20 cellular contexts compared by ENCODE assay signal in genomic region chr22:40123387-40123786, GRCh38. TPM values are rescaled to one million over a fixed set of nuclear protein-coding genes. Genes with fewer than 3 reads are reported as not detected.
DNase-seq lines count a peak whose midpoint lies in the region; ATAC-seq and TF ChIP-seq lines count a peak whose summit lies in the region.
"Had no signal": no experiment of that assay in that cellular context is flagged by ENCODE, and none has a peak within 500 bp of the region (broad histone marks: within the 10 kb centered on the region; RNA-seq: fewer than 3 reads in every experiment).

No MANE protein-coding gene starts in this region.

- H3K9ac ChIP-seq in trophoblast cell (ENCODE audit: low read length): no peak overlapping the region

- no peak overlapping the region for H3K14ac ChIP-seq in trophoblast cell (ENCODE audit: low read length)

- H4K8ac ChIP-seq in trophoblast cell (ENCODE audit: low read depth, low read length): no peak overlapping the region

- H3K4me2 ChIP-seq in trophoblast cell (ENCODE audit: low read length): no peak overlapping the region

- peaks cover 12% of the 10 kb centered on the region for H3K36me3 Mint-ChIP-seq in activated CD4-positive, alpha-beta T cell treated with anti-CD3 and anti-CD28 coated beads for 36 hours (ENCODE audit: low read depth)
- peaks cover 21% of the 10 kb centered on the region for H3K36me3 Mint-ChIP-seq in activated CD4-positive, alpha-beta T cell treated with anti-CD3 and anti-CD28 coated beads, Interleukin-2, amount 10 ng/mL, durations not matched to agents 24 days and 14 days (ENCODE audit: low read depth)
- H3K36me3 Mint-ChIP-seq in glutamatergic neuron (ENCODE audit: unreplicated experiment): no peaks in the 10 kb centered on the region

- POLR2A ChIA-PET in activated CD4-positive, alpha-beta T cell treated with anti-CD3 and anti-CD28 coated beads for 36 hours (lab: Charles Lee): interaction anchor here (0.9 kb wide), 1 partner anchor 161 kb away, joined by 4 read pairs; no protein-coding TSS in a partner anchor

- peak; percentile 42 for ATAC-seq in activated CD4-positive, alpha-beta T cell treated with anti-CD3 and anti-CD28 coated beads for 36 hours
- ATAC-seq in psoas muscle: no peak
- ATAC-seq: gastrocnemius medialis; stimulated activated naive CD8-positive, alpha-beta T cell treated with anti-CD3 and anti-CD28 coated beads, Interleukin-15, Interleukin-2, amounts not matched to agents 100 U/mL and 50 U/mL, for 24 hours; upper lobe of right lung had no signal

- no peak overlapping the region for H4K12ac ChIP-seq in trophoblast cell (ENCODE audit: low read depth, low read length)

- H4K91ac ChIP-seq in trophoblast cell (ENCODE audit: low read depth, low read length): no peak overlapping the region

- intact Hi-C loops in activated CD4-positive, alpha-beta T cell treated with anti-CD3 and anti-CD28 coated beads for 36 hours (cut with DNase I, micrococcal nuclease): no loop called here
- intact Hi-C loops in activated CD4-positive, alpha-beta T cell treated with anti-CD3 and anti-CD28 coated beads, Interleukin-2, amount 10 ng/mL, durations not matched to agents 24 days and 14 days (cut with micrococcal nuclease): no loop called here
- intact Hi-C loops in psoas muscle (cut with DNase I): no loop called here

- H2BK120ac ChIP-seq in trophoblast cell (ENCODE audit: insufficient read depth, low read length, poor library complexity): no peak overlapping the region

- peak overlapping the region; percentile 44 for H3K27ac Mint-ChIP-seq in activated CD4-positive, alpha-beta T cell treated with anti-CD3 and anti-CD28 coated beads for 36 hours
- H3K27ac Mint-ChIP-seq in activated CD4-positive, alpha-beta T cell treated with anti-CD3 and anti-CD28 coated beads, Interleukin-2, amount 10 ng/mL, durations not matched to agents 24 days and 14 days: no peak overlapping the region
- no peak overlapping the region for H3K27ac Mint-ChIP-seq in glutamatergic neuron (ENCODE audit: unreplicated experiment)
- H3K27ac Mint-ChIP-seq: nephron progenitor cell had no signal

- no peak overlapping the region for H3K27ac ChIP-seq in trophoblast cell (ENCODE audit: low read depth, low read length)
- H3K27ac ChIP-seq in psoas muscle: no peak overlapping the region
- H3K27ac ChIP-seq: gastrocnemius medialis, upper lobe of right lung, VCaP had no signal

- TF ChIP-seq CTCF in glutamatergic neuron (IDR thresholded peaks at IDR 0.05; ENCODE audit: partially characterized antibody, unreplicated experiment) (no peak), psoas muscle (IDR thresholded peaks at IDR 0.05) (no peak)

- no peaks in the 10 kb centered on the region for H3K9me3 Mint-ChIP-seq in activated CD4-positive, alpha-beta T cell treated with anti-CD3 and anti-CD28 coated beads for 36 hours (ENCODE audit: low read depth)
- no peaks in the 10 kb centered on the region for H3K9me3 Mint-ChIP-seq in activated CD4-positive, alpha-beta T cell treated with anti-CD3 and anti-CD28 coated beads, Interleukin-2, amount 10 ng/mL, durations not matched to agents 24 days and 14 days
- no peaks in the 10 kb centered on the region for H3K9me3 Mint-ChIP-seq in glutamatergic neuron (ENCODE audit: unreplicated experiment)
- H3K9me3 Mint-ChIP-seq: nephron progenitor cell had no signal

- no peak overlapping the region for H2AK5ac ChIP-seq in trophoblast cell (ENCODE audit: low read length)

- H3K27me3 ChIP-seq in trophoblast cell (ENCODE audit: insufficient read depth, low read length) (no peaks in the 10 kb centered on the region), psoas muscle (ENCODE audit: insufficient read depth in 3 of 3, low read length in 2 of 3) (no peaks in the 10 kb centered on the region)
- H3K27me3 ChIP-seq: gastrocnemius medialis, upper lobe of right lung had no signal

- no peak overlapping the region for H2AFZ ChIP-seq in trophoblast cell (ENCODE audit: insufficient read depth, low read length, poor library complexity)

- H3K4me3 ChIP-seq in trophoblast cell (ENCODE audit: low read depth, low read length) (no peak overlapping the region), psoas muscle (no peak overlapping the region)
- H3K4me3 ChIP-seq: gastrocnemius medialis, lung, upper lobe of right lung had no signal

- no peaks in the 10 kb centered on the region for H3K27me3 Mint-ChIP-seq in activated CD4-positive, alpha-beta T cell treated with anti-CD3 and anti-CD28 coated beads for 36 hours
- no peaks in the 10 kb centered on the region for H3K27me3 Mint-ChIP-seq in activated CD4-positive, alpha-beta T cell treated with anti-CD3 and anti-CD28 coated beads, Interleukin-2, amount 10 ng/mL, durations not matched to agents 24 days and 14 days
- H3K27me3 Mint-ChIP-seq in glutamatergic neuron (ENCODE audit: unreplicated experiment): peaks cover 2% of the 10 kb centered on the region

- peaks cover 32% of the 10 kb centered on the region for H3K4me1 Mint-ChIP-seq in activated CD4-positive, alpha-beta T cell treated with anti-CD3 and anti-CD28 coated beads for 36 hours
- H3K4me1 Mint-ChIP-seq in activated CD4-positive, alpha-beta T cell treated with anti-CD3 and anti-CD28 coated beads, Interleukin-2, amount 10 ng/mL, durations not matched to agents 24 days and 14 days: peaks cover 16% of the 10 kb centered on the region
- H3K4me1 Mint-ChIP-seq in glutamatergic neuron (ENCODE audit: low read depth, unreplicated experiment): peaks cover 18% of the 10 kb centered on the region

- H3K18ac ChIP-seq in trophoblast cell (ENCODE audit: low read length): no peak overlapping the region

- H2BK5ac ChIP-seq in trophoblast cell (ENCODE audit: low read depth, low read length, poor library complexity): no peak overlapping the region

- DNase-seq in activated CD4-positive, alpha-beta T cell treated with anti-CD3 and anti-CD28 coated beads for 36 hours: no peak
- no peak for DNase-seq in activated CD4-positive, alpha-beta T cell treated with anti-CD3 and anti-CD28 coated beads, Interleukin-2, amount 10 ng/mL, durations not matched to agents 24 days and 14 days
- DNase-seq in NCI-H69 (lab: John Stamatoyannopoulos, UW): peak; percentile 14
- peak; percentile 48 for DNase-seq in glutamatergic neuron
- peak; percentile 82 to 85 for DNase-seq in trophoblast cell
- DNase-seq in GF-D8 (lab: John Stamatoyannopoulos, UW): no peak
- DNase-seq in psoas muscle: no peak
- DNase-seq in midbrain (lab: John Stamatoyannopoulos, UW): no peak
- DNase-seq: 8988T; anterior cingulate cortex; DMS79 treated with DMSO at 0.1 percent for 48 hours; gastrocnemius medialis; NCI-H2171 treated with DMSO at 0.1 percent for 48 hours; NCI-H748 treated with DMSO at 0.1 percent for 48 hours; nephron progenitor cell; stimulated activated naive CD8-positive, alpha-beta T cell treated with anti-CD3 and anti-CD28 coated beads, Interleukin-15, Interleukin-2, amounts not matched to agents 100 U/mL and 50 U/mL, for 24 hours; SW 1271; upper lobe of right lung had no signal

- H3K9me3 ChIP-seq in trophoblast cell (ENCODE audit: insufficient read depth, low read depth, low read length) (no peaks in the 10 kb centered on the region), psoas muscle (no peaks in the 10 kb centered on the region)
- H3K9me3 ChIP-seq: gastrocnemius medialis, upper lobe of right lung had no signal

- H3K4me1 ChIP-seq in trophoblast cell (ENCODE audit: control insufficient read depth in 1 of 2, insufficient read depth in 2 of 2, low read length in 2 of 2) (no peaks in the 10 kb centered on the region), psoas muscle (peaks cover 35% of the 10 kb centered on the region)
- H3K4me1 ChIP-seq: upper lobe of right lung had no signal

- CTCF ChIA-PET in activated CD4-positive, alpha-beta T cell treated with anti-CD3 and anti-CD28 coated beads for 36 hours (lab: Charles Lee): interaction anchor here (0.6 to 1.2 kb wide), 4 partner anchors 9 to 356 kb away, joined by 3 to 5 read pairs (median 3); no protein-coding TSS in a partner anchor

- H2BK12ac ChIP-seq in trophoblast cell (ENCODE audit: low read length): no peak overlapping the region

- H3K79me1 ChIP-seq in trophoblast cell (ENCODE audit: low read length): no peaks in the 10 kb centered on the region

- H3K36me3 ChIP-seq in trophoblast cell (ENCODE audit: control insufficient read depth in 1 of 2, insufficient read depth in 2 of 2, low read length in 2 of 2) (no peaks in the 10 kb centered on the region), psoas muscle (ENCODE audit: insufficient read depth in 1 of 2, low read depth in 1 of 2) (peaks cover 0 to 22% of the 10 kb centered on the region in 2 donors)

- WGBS in trophoblast cell (ENCODE audit: extremely low coverage, insufficient coverage, insufficient read length): no CpG with 5 or more reads among the region's 3 CpGs
- 53 to 67% (median 66%) methylated on average over 3 of the region's 3 CpGs for WGBS in psoas muscle, 3 donors

- H3K4ac ChIP-seq in trophoblast cell (ENCODE audit: low read depth, low read length): no peak overlapping the region

- no peak overlapping the region for H3K4me3 Mint-ChIP-seq in activated CD4-positive, alpha-beta T cell treated with anti-CD3 and anti-CD28 coated beads for 36 hours
- no peak overlapping the region for H3K4me3 Mint-ChIP-seq in activated CD4-positive, alpha-beta T cell treated with anti-CD3 and anti-CD28 coated beads, Interleukin-2, amount 10 ng/mL, durations not matched to agents 24 days and 14 days
- no peak overlapping the region for H3K4me3 Mint-ChIP-seq in glutamatergic neuron (ENCODE audit: unreplicated experiment)
- H3K4me3 Mint-ChIP-seq: nephron progenitor cell had no signal

- H3K79me2 ChIP-seq in trophoblast cell (ENCODE audit: control insufficient read depth, insufficient read depth, low read length, poor library complexity): no peaks in the 10 kb centered on the region

- H3K23ac ChIP-seq in trophoblast cell (ENCODE audit: low read length): no peak overlapping the region

RNA-seq across cellular contexts. Expression of gene TNRC6B, which starts 54.3 kb away (rescaled TPM):
- total RNA-seq in activated CD4-positive, alpha-beta T cell treated with anti-CD3 and anti-CD28 coated beads for 36 hours: 10 to 100 TPM; 37.3 to 40.3 TPM
- total RNA-seq in activated CD4-positive, alpha-beta T cell treated with anti-CD3 and anti-CD28 coated beads, Interleukin-2, amount 10 ng/mL, durations not matched to agents 24 days and 14 days: 27.3 and 31.3 TPM in 2 replicates
- total RNA-seq in glutamatergic neuron (ENCODE audit: unreplicated experiment) (62.0 TPM), psoas muscle (10 to 100 TPM; 27.9 to 49.4 (median 32.6) TPM)
- 8.2 and 9.3 TPM in 2 replicates for polyA plus RNA-seq in trophoblast cell (2013)
- 10 to 100 TPM in 1 of 3 donors, 1 to 10 TPM in 2; 2.2 to 17.4 (median 2.5) TPM for polyA plus RNA-seq in psoas muscle

Comparison
In these comparisons a context has a peak if more than half of its experiments do, and no peak if none do; other contexts are left out.
1. DNase-seq: peak in NCI-H69 (single experiment), glutamatergic neuron (single experiment) and trophoblast cell (2 of 2); none in activated CD4-positive, alpha-beta T cell treated with anti-CD3 and anti-CD28 coated beads for 36 hours (single experiment), activated CD4-positive, alpha-beta T cell treated with anti-CD3 and anti-CD28 coated beads, Interleukin-2, amount 10 ng/mL, durations not matched to agents 24 days and 14 days (single experiment), GF-D8 (single experiment), psoas muscle (0 of 2) and midbrain (single experiment).